In the genomic region with DNA sequence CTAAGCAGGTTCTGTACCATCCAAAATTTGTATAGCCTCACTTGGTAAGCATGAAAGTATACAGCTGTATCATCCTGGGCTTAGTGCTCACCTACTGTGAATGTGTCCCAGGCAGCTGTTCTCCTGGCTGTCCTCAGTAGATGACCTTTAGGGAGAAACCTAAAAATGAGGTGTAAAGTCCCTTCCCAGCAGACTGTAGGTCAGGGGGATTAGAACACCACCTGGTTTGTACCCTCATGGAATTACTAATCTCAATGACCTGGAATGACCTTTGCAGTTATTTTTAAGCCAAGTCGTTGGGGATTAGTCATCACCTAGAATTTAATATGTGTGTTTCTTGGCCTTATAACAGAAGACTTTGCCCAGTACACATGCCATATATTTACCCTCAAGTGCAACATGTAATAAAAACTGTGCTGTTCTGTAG, we compare ENCODE assay signal across 12 cellular contexts. TPM values are rescaled to one million over a fixed set of nuclear protein-coding genes. Genes with fewer than 3 reads are reported as not detected.
DNase-seq lines count a peak whose midpoint lies in the region; ATAC-seq, FAIRE-seq and TF ChIP-seq lines count a peak whose summit lies in the region.
"Had no signal": no experiment of that assay in that cellular context is flagged by ENCODE, and none has a peak within 500 bp of the region (broad histone marks: within the 10 kb centered on the region; RNA-seq: fewer than 3 reads in every experiment).

No MANE protein-coding gene starts in this region.

- no peaks in the 10 kb centered on the region for H3K36me3 ChIP-seq in GM12878 (ENCODE audit: control insufficient read depth in 2 of 2, insufficient read depth in 2 of 2, low read length in 1 of 2)
- no peaks in the 10 kb centered on the region for H3K36me3 ChIP-seq in mucosa of descending colon (ENCODE audit: low read depth)
- H3K36me3 ChIP-seq in colonic mucosa = no peaks in the 10 kb centered on the region
- H3K36me3 ChIP-seq: uterus had no signal

- intact Hi-C loops in GM12878 (cut with micrococcal nuclease; ENCODE audit: unreplicated experiment) = no loop called here
- intact Hi-C loops in mucosa of descending colon (cut with DNase I, micrococcal nuclease) = no loop called here
- intact Hi-C loops in colonic mucosa (cut with DNase I) = no loop called here

- ATAC-seq in HG03039 (IDR thresholded peaks at IDR 0.05; ENCODE audit: unreplicated experiment) (peak; percentile 65), GM12878 (peak; percentile 38; the same call in 2 of the 3 replicates), mucosa of descending colon (peak; percentile 87), HG03469 (IDR thresholded peaks at IDR 0.05; ENCODE audit: unreplicated experiment) (no peak), HG03196 (IDR thresholded peaks at IDR 0.05; ENCODE audit: unreplicated experiment) (no peak), GM21447 (IDR thresholded peaks at IDR 0.05; ENCODE audit: unreplicated experiment) (no peak)

- BruUV-seq in GM12878 (replicated peaks; lab: Mats Ljungman, UMichigan) = no TSS peak

- no peak for TF ChIP-seq RAD21 in GM12878 (IDR thresholded peaks at IDR 0.05; ENCODE audit: insufficient read depth, low read depth, low read length)

- H3K27ac ChIP-seq in GM12878 (ENCODE audit: control insufficient read depth, insufficient read depth) = no peak overlapping the region
- H3K27ac ChIP-seq in colonic mucosa = no peak overlapping the region
- H3K27ac ChIP-seq: skin epidermis, uterus had no signal

- POLR2A ChIA-PET in GM12878 (lab: Charles Lee) = no interaction called here

- TF ChIP-seq CTCF in GM12878 (IDR thresholded peaks at IDR 0.05 in 2 of 3, conservative IDR thresholded peaks at IDR 0.05 in 1 of 3; ENCODE audit: control insufficient read depth in 2 of 3, extremely low read depth in 1 of 3, insufficient read depth in 1 of 3, low read depth in 3 of 3, low read length in 3 of 3) (no peak), mucosa of descending colon (IDR thresholded peaks at IDR 0.05) (no peak), colonic mucosa (IDR thresholded peaks at IDR 0.05) (no peak)

- SMC1A ChIA-PET in GM12878 (lab: Charles Lee; ENCODE audit: uncharacterized antibody, unreplicated experiment) = interaction anchor here (0.7 kb wide), 1 partner anchor 269 kb away, joined by 3 read pairs; no protein-coding TSS in a partner anchor

- H2AFZ ChIP-seq in GM12878 (ENCODE audit: control insufficient read depth, low read depth, low read length) = no peak overlapping the region

- CTCF ChIA-PET in GM12878 (lab: Yijun Ruan, JAX) = interaction anchor here (0.6 to 1.1 kb wide), 2 partner anchors 10 to 248 kb away, joined by 3 read pairs; no protein-coding TSS in a partner anchor

- RAD21 ChIA-PET in GM12878 (lab: Charles Lee; ENCODE audit: unreplicated experiment) = no interaction called here

- no peaks in the 10 kb centered on the region for H4K20me1 ChIP-seq in GM12878 (ENCODE audit: control insufficient read depth, insufficient read depth)

- in situ Hi-C loops in GM12878 (cut with MboI) = no loop called here

- H3K27me3 ChIP-seq in GM12878 (replicated peaks in 1 of 2; ENCODE audit: control insufficient read depth in 2 of 2, insufficient read depth in 2 of 2, low read length in 1 of 2) (no peaks in the 10 kb centered on the region), colonic mucosa (no peaks in the 10 kb centered on the region)
- H3K27me3 ChIP-seq: uterus had no signal

- no peak for FAIRE-seq in GM12878 (lab: Jason Lieb, UNC)

- H3K4me2 ChIP-seq in GM12878 (ENCODE audit: control insufficient read depth, insufficient read depth) = no peak overlapping the region

- no peak overlapping the region for H3K4me3 ChIP-seq in GM12878
- no peak overlapping the region for H3K4me3 ChIP-seq in mucosa of descending colon
- no peak overlapping the region for H3K4me3 ChIP-seq in colonic mucosa
- H3K4me3 ChIP-seq: skin epidermis, uterus had no signal

- no peaks in the 10 kb centered on the region for H3K9me3 ChIP-seq in GM12878 (replicated peaks; ENCODE audit: control insufficient read depth, insufficient read depth, low read length)
- no peaks in the 10 kb centered on the region for H3K9me3 ChIP-seq in mucosa of descending colon
- H3K9me3 ChIP-seq in colonic mucosa = no peaks in the 10 kb centered on the region
- H3K9me3 ChIP-seq: uterus had no signal

- no peaks in the 10 kb centered on the region for H3K79me2 ChIP-seq in GM12878 (ENCODE audit: control insufficient read depth, insufficient read depth, low read length)

- H3K9ac ChIP-seq in GM12878 (ENCODE audit: control insufficient read depth, insufficient read depth, low read length) (no peak overlapping the region), colonic mucosa (ENCODE audit: low read depth in 2 of 2, low read length in 2 of 2) (no peak overlapping the region)

- 0% methylated on average over 1 of the region's 1 CpG for WGBS in GM12878 (ENCODE audit: insufficient coverage, insufficient replicate concordance, low lambda C conversion rate, missing lambda C conversion rate)

- H3K4me1 ChIP-seq in GM12878 (ENCODE audit: control insufficient read depth, insufficient read depth, low read length) (no peaks in the 10 kb centered on the region), mucosa of descending colon (ENCODE audit: low read depth) (peaks cover 4% of the 10 kb centered on the region), colonic mucosa (no peaks in the 10 kb centered on the region)
- H3K4me1 ChIP-seq: uterus had no signal

- TF ChIP-seq POLR2A in GM12878 (IDR thresholded peaks at IDR 0.05; ENCODE audit: low read depth, low read length) = no peak

- DNase-seq in Daoy (ENCODE audit: low read depth) = peak; percentile 3
- no peak for DNase-seq in GM12878 (ENCODE audit: low read depth, low spot score)
- DNase-seq in mucosa of descending colon = no peak
- DNase-seq in colonic mucosa = no peak
- DNase-seq: CD4-positive, alpha-beta T cell; NCI-H2081; uterus had no signal

- no peak for TF ChIP-seq EP300 in GM12878 (IDR thresholded peaks at IDR 0.05; ENCODE audit: borderline replicate concordance in 1 of 2, control insufficient read depth in 1 of 2, low read depth in 2 of 2, low read length in 2 of 2)

RNA-seq across cellular contexts. Expression of gene MBTPS2, which starts 39.1 kb away (rescaled TPM):
- total RNA-seq in Daoy (2014; rRNA removed; shearing (Covaris generic)) = 5.2 and 5.5 TPM in 2 replicates
- total RNA-seq in GM12878 (2013; cell fraction: nucleolus; rRNA removed) = 22.4 and 23.7 TPM in 2 replicates
- total RNA-seq in GM12878 (2014; rRNA removed) (3.1 TPM in 2 replicates), GM12878 (2014; rRNA removed; fragmentation: Illumina TruSeq; extraction: Trizol) (2.6 and 3.1 TPM in 2 replicates), GM12878 (2021) (9.2 and 9.4 TPM in 2 replicates), mucosa of descending colon (10 to 100 TPM in 1 of 3 donors, 1 to 10 TPM in 2; 8.2 to 12.0 (median 9.5) TPM), colonic mucosa (1 to 10 TPM; 8.3 to 8.8 TPM)
- 3.3 TPM for polyA plus RNA-seq in GM12878 (2011; ENCODE audit: low read depth)
- polyA plus RNA-seq in GM12878 (2011; rRNA removed) (10.6 and 13.4 TPM in 2 replicates), GM12878 (2014; fragmentation: Illumina TruSeq; extraction: Trizol) (8.6 and 9.9 TPM in 2 replicates), GM12878 (2014; fragmentation: Nextera tagmentation; extraction: Ambion mirVana) (1 to 10 TPM; 2.9 to 3.2 TPM), GM12878 (2014; rRNA removed) (7.5 and 8.1 TPM in 2 replicates), GM12878 (2016; fragmentation: Nextera tagmentation; extraction: Ambion mirVana) (10 to 100 TPM; 10.9 to 11.0 TPM)
- polyA plus RNA-seq in GM12878 (2011; cell fraction: cytosol; rRNA removed) = 4.6 and 5.0 TPM in 2 replicates
- polyA plus RNA-seq in GM12878 (2011; cell fraction: nucleus; rRNA removed) = 5.1 and 6.5 TPM in 2 replicates
- 3.9 and 4.9 TPM in 2 replicates for polyA plus RNA-seq in GM12878 (2012)
- polyA minus RNA-seq in GM12878 (2011; rRNA and poly(A)+ RNA removed) = 14.5 and 16.6 TPM in 2 replicates
- polyA minus RNA-seq in GM12878 (2011; cell fraction: cytosol; rRNA and poly(A)+ RNA removed) = 2.9 and 4.2 TPM in 2 replicates
- 5.2 and 9.6 TPM in 2 replicates for polyA minus RNA-seq in GM12878 (2011; cell fraction: nucleus; rRNA and poly(A)+ RNA removed)

RNA-seq across cellular contexts. Expression of gene SMPX, which starts 42.4 kb away (rescaled TPM):
- not detected in 2 replicates for total RNA-seq in Daoy (2014; rRNA removed; shearing (Covaris generic))
- total RNA-seq in GM12878 (2013; cell fraction: nucleolus; rRNA removed) = not detected in 2 replicates
- total RNA-seq in GM12878 (2014; rRNA removed) = not detected in 2 replicates
- not detected in 2 replicates for total RNA-seq in GM12878 (2014; rRNA removed; fragmentation: Illumina TruSeq; extraction: Trizol)
- not detected in 2 replicates for total RNA-seq in GM12878 (2021)
- not detected for polyA plus RNA-seq in GM12878 (2011; ENCODE audit: low read depth)
- polyA plus RNA-seq in GM12878 (2011; rRNA removed) = 0.08 TPM in 1 of 2 replicates, not detected in the other
- not detected in 2 replicates for polyA plus RNA-seq in GM12878 (2011; cell fraction: cytosol; rRNA removed)
- 0.22 TPM in 1 of 2 replicates, not detected in the other for polyA plus RNA-seq in GM12878 (2011; cell fraction: nucleus; rRNA removed)
- not detected in 2 replicates for polyA plus RNA-seq in GM12878 (2012)
- not detected in 2 replicates for polyA plus RNA-seq in GM12878 (2014; fragmentation: Illumina TruSeq; extraction: Trizol)
- not detected for polyA plus RNA-seq in GM12878 (2014; fragmentation: Nextera tagmentation; extraction: Ambion mirVana)
- 0.09 TPM in 1 of 2 replicates, not detected in the other for polyA plus RNA-seq in GM12878 (2014; rRNA removed)
- not detected for polyA plus RNA-seq in GM12878 (2016; fragmentation: Nextera tagmentation; extraction: Ambion mirVana)
- polyA minus RNA-seq in GM12878 (2011; rRNA and poly(A)+ RNA removed) = not detected in 2 replicates
- polyA minus RNA-seq in GM12878 (2011; cell fraction: cytosol; rRNA and poly(A)+ RNA removed) = not detected in 2 replicates
- polyA minus RNA-seq in GM12878 (2011; cell fraction: nucleus; rRNA and poly(A)+ RNA removed) = not detected in 2 replicates
- total RNA-seq in mucosa of descending colon = 10 to 100 TPM in 1 of 3 donors, under 1 TPM in 1, not detected in 1; 0.65 to 11.8 TPM
- total RNA-seq in colonic mucosa = 1 to 10 TPM in 1 of 2 donors, not detected in 1; 2.4 TPM
- total RNA-seq: CD4-positive, alpha-beta T cell had no signal

RNA-seq across cellular contexts. Expression of gene YY2, which starts 55.4 kb away (rescaled TPM):
- total RNA-seq in Daoy (2014; rRNA removed; shearing (Covaris generic)) = 0.03 and 0.11 TPM in 2 replicates
- 8.8 and 12.3 TPM in 2 replicates for total RNA-seq in GM12878 (2013; cell fraction: nucleolus; rRNA removed)
- 1.0 and 1.1 TPM in 2 replicates for total RNA-seq in GM12878 (2014; rRNA removed)
- 0.54 and 0.92 TPM in 2 replicates for total RNA-seq in GM12878 (2014; rRNA removed; fragmentation: Illumina TruSeq; extraction: Trizol)
- total RNA-seq in GM12878 (2021) = 0.96 and 1.1 TPM in 2 replicates
- polyA plus RNA-seq in GM12878 (2011; ENCODE audit: low read depth) = 0.14 TPM
- 0.65 and 0.73 TPM in 2 replicates for polyA plus RNA-seq in GM12878 (2011; rRNA removed)
- polyA plus RNA-seq in GM12878 (2011; cell fraction: cytosol; rRNA removed) = 0.34 and 0.45 TPM in 2 replicates
- 0.51 and 1.0 TPM in 2 replicates for polyA plus RNA-seq in GM12878 (2011; cell fraction: nucleus; rRNA removed)
- polyA plus RNA-seq in GM12878 (2012) = 0.65 and 0.91 TPM in 2 replicates
- 0.84 and 0.98 TPM in 2 replicates for polyA plus RNA-seq in GM12878 (2014; fragmentation: Illumina TruSeq; extraction: Trizol)
- polyA plus RNA-seq in GM12878 (2014; fragmentation: Nextera tagmentation; extraction: Ambion mirVana) = under 1 TPM; 0.31 to 0.40 TPM
- polyA plus RNA-seq in GM12878 (2014; rRNA removed) = 0.46 and 0.84 TPM in 2 replicates
- 1 to 10 TPM in 1 of 2 experiments, under 1 TPM in 1; 0.83 to 1.2 TPM for polyA plus RNA-seq in GM12878 (2016; fragmentation: Nextera tagmentation; extraction: Ambion mirVana)
- 0.51 and 1.6 TPM in 2 replicates for polyA minus RNA-seq in GM12878 (2011; rRNA and poly(A)+ RNA removed)
- polyA minus RNA-seq in GM12878 (2011; cell fraction: cytosol; rRNA and poly(A)+ RNA removed) = 0.62 TPM in 1 of 2 replicates, not detected in the other
- polyA minus RNA-seq in GM12878 (2011; cell fraction: nucleus; rRNA and poly(A)+ RNA removed) = 0.97 and 2.1 TPM in 2 replicates
- 1 to 10 TPM; 1.2 to 1.9 (median 1.9) TPM for total RNA-seq in mucosa of descending colon
- 1 to 10 TPM in 1 of 2 donors, under 1 TPM in 1; 0.66 to 1.5 TPM for total RNA-seq in colonic mucosa

Comparison
In these comparisons a context has a peak if more than half of its experiments do, and no peak if none do; other contexts are left out.
1. ATAC-seq: peak in HG03039 (single experiment), GM12878 (single experiment) and mucosa of descending colon (single experiment); none in HG03469 (single experiment), HG03196 (single experiment) and GM21447 (single experiment).